In the genomic region with DNA sequence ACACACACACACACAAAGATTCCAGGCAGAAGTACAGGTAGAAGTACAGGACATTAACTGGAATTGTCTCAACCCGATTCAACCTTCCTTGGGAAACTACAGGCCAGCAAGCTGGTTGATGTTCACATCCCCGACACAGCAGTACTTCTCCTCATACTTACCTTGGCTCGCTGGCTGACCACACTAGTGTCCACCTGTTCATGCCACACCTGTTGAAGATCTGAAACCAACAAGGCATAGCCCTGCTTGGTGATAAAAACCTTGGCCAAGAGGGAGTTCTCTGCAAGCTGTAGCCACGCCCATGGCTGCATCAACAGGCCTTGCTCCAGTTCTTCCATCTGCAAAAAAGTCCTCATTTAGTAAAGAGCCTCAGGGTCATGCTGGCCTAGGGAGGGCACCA, we compare ENCODE assay signal across 28 cellular contexts.
"Had no signal": no experiment of that assay in that cellular context is flagged by ENCODE, and none has a peak within 500 bp of the region (broad histone marks: within the 10 kb centered on the region; RNA-seq: fewer than 3 reads in every experiment).

No MANE protein-coding gene starts in this region.

- H3K27ac ChIP-seq: brain microvascular endothelial cell, coronary artery, dorsolateral prefrontal cortex, foreskin keratinocyte, gastrocnemius medialis, heart left ventricle had no signal

- H3K27me3 ChIP-seq: brain microvascular endothelial cell, dorsolateral prefrontal cortex, foreskin keratinocyte, gastrocnemius medialis, heart left ventricle had no signal

- H3K27ac Mint-ChIP-seq: activated CD4-positive, alpha-beta memory T cell treated with anti-CD3 and anti-CD28 coated beads for 36 hours; activated CD4-positive, alpha-beta T cell treated with anti-CD3 and anti-CD28 coated beads for 36 hours; activated CD4-positive, alpha-beta T cell treated with anti-CD3 and anti-CD28 coated beads, Interleukin-2, amount 10 ng/mL, durations not matched to agents 24 days and 14 days; activated naive CD4-positive, alpha-beta T cell treated with anti-CD3 and anti-CD28 coated beads, Interleukin-2, amount 10 ng/mL, durations not matched to agents 7 days and 5 days; activated naive CD8-positive, alpha-beta T cell; activated T-cell treated with anti-CD3 and anti-CD28 coated beads, Interleukin-2, amount 50 U/mL, for 24 hours; activated T-cell treated with anti-CD3 and anti-CD28 coated beads, Interleukin-2, amount 50 U/mL, for 72 hours; dendritic cell treated with granulocyte-macrophage colony-stimulating factor and Interleukin-4, amounts not matched to agents 40 ng/mL and 50 ng/mL, for 4 days; endodermal cell had no signal

- H3K27me3 Mint-ChIP-seq: activated CD4-positive, alpha-beta memory T cell treated with anti-CD3 and anti-CD28 coated beads for 36 hours; activated CD4-positive, alpha-beta T cell treated with anti-CD3 and anti-CD28 coated beads for 36 hours; activated CD4-positive, alpha-beta T cell treated with anti-CD3 and anti-CD28 coated beads, Interleukin-2, amount 10 ng/mL, durations not matched to agents 24 days and 14 days; activated naive CD4-positive, alpha-beta T cell treated with anti-CD3 and anti-CD28 coated beads, Interleukin-2, amount 10 ng/mL, durations not matched to agents 7 days and 5 days; activated naive CD8-positive, alpha-beta T cell; activated T-cell treated with anti-CD3 and anti-CD28 coated beads, Interleukin-2, amount 50 U/mL, for 24 hours; central memory CD8-positive, alpha-beta T cell; dendritic cell treated with granulocyte-macrophage colony-stimulating factor and Interleukin-4, amounts not matched to agents 40 ng/mL and 50 ng/mL, for 4 days had no signal

- H3K9me3 Mint-ChIP-seq: activated CD4-positive, alpha-beta memory T cell treated with anti-CD3 and anti-CD28 coated beads for 36 hours; activated CD4-positive, alpha-beta T cell treated with anti-CD3 and anti-CD28 coated beads, Interleukin-2, amount 10 ng/mL, durations not matched to agents 24 days and 14 days; activated naive CD4-positive, alpha-beta T cell treated with anti-CD3 and anti-CD28 coated beads, Interleukin-2, amount 10 ng/mL, durations not matched to agents 7 days and 5 days; activated T-cell treated with anti-CD3 and anti-CD28 coated beads, Interleukin-2, amount 50 U/mL, for 24 hours; activated T-cell treated with anti-CD3 and anti-CD28 coated beads, Interleukin-2, amount 50 U/mL, for 72 hours; central memory CD8-positive, alpha-beta T cell; dendritic cell treated with granulocyte-macrophage colony-stimulating factor and Interleukin-4, amounts not matched to agents 40 ng/mL and 50 ng/mL, for 4 days; endodermal cell had no signal

- DNase-seq: activated CD4-positive, alpha-beta memory T cell treated with anti-CD3 and anti-CD28 coated beads for 36 hours; activated CD4-positive, alpha-beta T cell treated with anti-CD3 and anti-CD28 coated beads for 36 hours; activated CD4-positive, alpha-beta T cell treated with anti-CD3 and anti-CD28 coated beads, Interleukin-2, amount 10 ng/mL, durations not matched to agents 24 days and 14 days; activated CD4-positive, CD25-positive, alpha-beta regulatory T cell; activated CD4-positive, CD25-positive, alpha-beta regulatory T cell treated with anti-CD3 and anti-CD28 coated beads, Interleukin-2, amount 50 U/mL, for 72 hours; activated CD8-positive, alpha-beta memory T cell treated with anti-CD3 and anti-CD28 coated beads, Interleukin-2, amount 50 U/mL, for 48 hours; activated gamma-delta T cell; activated naive CD4-positive, alpha-beta T cell; activated naive CD4-positive, alpha-beta T cell treated with anti-CD3 and anti-CD28 coated beads, Interleukin-2, amount 10 ng/mL, durations not matched to agents 7 days and 5 days; activated T-cell treated with anti-CD3 and anti-CD28 coated beads for 4 hours; activated T-cell treated with anti-CD3 and anti-CD28 coated beads, Interleukin-2, amount 50 U/mL, for 24 hours; activated T-cell treated with anti-CD3 and anti-CD28 coated beads, Interleukin-2, amount 50 U/mL, for 72 hours; amniotic stem cell; anterior cingulate cortex; brain microvascular endothelial cell; dorsolateral prefrontal cortex; effector memory CD4-positive, alpha-beta T cell; endodermal cell; foreskin keratinocyte; gastrocnemius medialis; glutamatergic neuron; heart left ventricle; T-helper 2 cell had no signal

- H3K4me3 Mint-ChIP-seq: activated CD4-positive, alpha-beta memory T cell treated with anti-CD3 and anti-CD28 coated beads for 36 hours; activated CD4-positive, alpha-beta T cell treated with anti-CD3 and anti-CD28 coated beads for 36 hours; activated CD4-positive, alpha-beta T cell treated with anti-CD3 and anti-CD28 coated beads, Interleukin-2, amount 10 ng/mL, durations not matched to agents 24 days and 14 days; activated naive CD4-positive, alpha-beta T cell treated with anti-CD3 and anti-CD28 coated beads, Interleukin-2, amount 10 ng/mL, durations not matched to agents 7 days and 5 days; activated naive CD8-positive, alpha-beta T cell; activated T-cell treated with anti-CD3 and anti-CD28 coated beads, Interleukin-2, amount 50 U/mL, for 24 hours; central memory CD8-positive, alpha-beta T cell; dendritic cell treated with granulocyte-macrophage colony-stimulating factor and Interleukin-4, amounts not matched to agents 40 ng/mL and 50 ng/mL, for 4 days; endodermal cell had no signal

- ATAC-seq: activated CD4-positive, alpha-beta T cell treated with anti-CD3 and anti-CD28 coated beads for 36 hours; activated T-cell treated with anti-CD3 and anti-CD28 coated beads, Interleukin-2, amount 50 U/mL, for 72 hours; esophagus mucosa; foreskin keratinocyte; gastrocnemius medialis; heart left ventricle had no signal

- H3K4me1 ChIP-seq: foreskin keratinocyte had no signal

- H3K4me3 ChIP-seq: coronary artery, dorsolateral prefrontal cortex, gastrocnemius medialis, heart left ventricle had no signal

- H3K9me3 ChIP-seq: gastrocnemius medialis, heart left ventricle had no signal
